In genomic region chr20:56391596-56392281, GRCh38 we compare ENCODE assay signal across 8 cellular contexts. TPM values are rescaled to one million over a fixed set of nuclear protein-coding genes. Genes with fewer than 3 reads are reported as not detected.
DNase-seq lines count a peak whose midpoint lies in the region; ATAC-seq and TF ChIP-seq lines count a peak whose summit lies in the region.

AURKA (minus strand) TSS chr20:56392215; CDS start chr20:56388197, 4,018 bp downstream.

- H3F3A ChIP-seq in PC-3 (ENCODE audit: low read length, unreplicated experiment): no peaks in the 10 kb centered on the region

- BruUV-seq in PC-3 (replicated peaks; lab: Mats Ljungman, UMichigan): no TSS peak

- H3K36me3 ChIP-seq in PC-3 (ENCODE audit: low read depth, low read length): peaks cover 48% of the 10 kb centered on the region

- H3K27me3 Mint-ChIP-seq in nephron progenitor cell (ENCODE audit: low read depth, poor library complexity): no peaks in the 10 kb centered on the region

- CTCF ChIA-PET in PC-3 (lab: Charles Lee): interaction anchor here (0.5 to 0.8 kb wide), 2 partner anchors 31 to 205 kb away, joined by 3 to 7 read pairs; no protein-coding TSS in a partner anchor

- peak within 1 kb of the TSS; percentile 83 for H3K27ac Mint-ChIP-seq in nephron progenitor cell

- H3K4me2 ChIP-seq in PC-3 (ENCODE audit: low read length): peak within 1 kb of the TSS; percentile 96

- H3K4me1 ChIP-seq in PC-3 (ENCODE audit: insufficient read depth, low read length): peaks cover 24% of the 10 kb centered on the region

- no peaks in the 10 kb centered on the region for H3K9me3 Mint-ChIP-seq in nephron progenitor cell

- peak within 1 kb of the TSS; percentile 81 for H3K27ac ChIP-seq in PC-3 (ENCODE audit: low read length)

- intact Hi-C loops in PC-3 (cut with micrococcal nuclease): loop anchor here (1.0 kb wide), 1 partner anchor 33 kb away; the partner anchor contains the start of gene FAM210B

- H3K27me3 ChIP-seq in PC-3 (ENCODE audit: low read length): no peaks in the 10 kb centered on the region

- no peak for TF ChIP-seq CTCF in PC-3 (conservative IDR thresholded peaks at IDR 0.05; ENCODE audit: low read depth, low read length)
- no peak for TF ChIP-seq CTCF in nephron progenitor cell (IDR thresholded peaks at IDR 0.05)

- H2AFZ ChIP-seq in PC-3 (ENCODE audit: low read length): peak within 1 kb of the TSS; percentile 89

- peaks cover 92% of the 10 kb centered on the region for H3K79me2 ChIP-seq in PC-3 (ENCODE audit: low read length)

- H3K9me3 ChIP-seq in PC-3 (ENCODE audit: low read length): no peaks in the 10 kb centered on the region

- peak; percentile 45 for DNase-seq in SIG-M5 treated with dmso at 0.1 percent for 504 hours (lab: John Stamatoyannopoulos, UW; ENCODE audit: unreplicated experiment)
- no peak for DNase-seq in SIG-M5 (lab: John Stamatoyannopoulos, UW)
- no peak for DNase-seq in PC-3
- peak; percentile 3 for DNase-seq in nephron progenitor cell
- no peak for DNase-seq in NAMALWA (ENCODE audit: low spot score)
- DNase-seq in superior temporal gyrus (ENCODE audit: extremely low spot score): no peak

- no peak within 1 kb of the TSS for H3K4me3 Mint-ChIP-seq in nephron progenitor cell

- POLR2A ChIA-PET in PC-3 (lab: Charles Lee; ENCODE audit: unreplicated experiment): interaction anchor here (1.5 kb wide), 1 partner anchor 33 kb away, joined by 6 read pairs; the partner anchor contains the start of gene FAM210B

- H4K20me1 ChIP-seq in PC-3 (ENCODE audit: low read length): no peaks in the 10 kb centered on the region

- in situ Hi-C loops in endometrial microvascular endothelial cells (cut with HindIII; ENCODE audit: inconsistent ontology term, low pct_unique_long_range_greater_than_20kb, low sequenced_read_pairs): no loop called here

- peak within 1 kb of the TSS; percentile 96 for H3K9ac ChIP-seq in PC-3 (ENCODE audit: low read length)

- H3K4me3 ChIP-seq in PC-3 (ENCODE audit: low read length): peak within 1 kb of the TSS; percentile 87

- peaks cover 44% of the 10 kb centered on the region for H3K36me3 Mint-ChIP-seq in nephron progenitor cell (ENCODE audit: low read depth)

- ATAC-seq in HG02588 (IDR thresholded peaks at IDR 0.05; ENCODE audit: unreplicated experiment) (peak; percentile 28), PC-3 (peak; percentile 57)

- H3K9me2 ChIP-seq in PC-3 (replicated peaks; ENCODE audit: low read length): no peaks in the 10 kb centered on the region

- peaks cover 32% of the 10 kb centered on the region for H3K4me1 Mint-ChIP-seq in nephron progenitor cell

RNA-seq across cellular contexts. Expression of gene AURKA, which starts in this region (rescaled TPM):
- total RNA-seq in PC-3 (2014; rRNA removed): 137 and 139 TPM in 2 replicates
- total RNA-seq in endometrial microvascular endothelial cells (ENCODE audit: inconsistent ontology term): 72.0 TPM

Comparison
In these comparisons a context has a peak if more than half of its experiments do, and no peak if none do; other contexts are left out.
1. DNase-seq: peak in SIG-M5 treated with dmso at 0.1 percent for 504 hours (single experiment) and nephron progenitor cell (single experiment); none in SIG-M5 (single experiment), PC-3 (single experiment), NAMALWA (single experiment) and superior temporal gyrus (single experiment).